In the genomic region with DNA sequence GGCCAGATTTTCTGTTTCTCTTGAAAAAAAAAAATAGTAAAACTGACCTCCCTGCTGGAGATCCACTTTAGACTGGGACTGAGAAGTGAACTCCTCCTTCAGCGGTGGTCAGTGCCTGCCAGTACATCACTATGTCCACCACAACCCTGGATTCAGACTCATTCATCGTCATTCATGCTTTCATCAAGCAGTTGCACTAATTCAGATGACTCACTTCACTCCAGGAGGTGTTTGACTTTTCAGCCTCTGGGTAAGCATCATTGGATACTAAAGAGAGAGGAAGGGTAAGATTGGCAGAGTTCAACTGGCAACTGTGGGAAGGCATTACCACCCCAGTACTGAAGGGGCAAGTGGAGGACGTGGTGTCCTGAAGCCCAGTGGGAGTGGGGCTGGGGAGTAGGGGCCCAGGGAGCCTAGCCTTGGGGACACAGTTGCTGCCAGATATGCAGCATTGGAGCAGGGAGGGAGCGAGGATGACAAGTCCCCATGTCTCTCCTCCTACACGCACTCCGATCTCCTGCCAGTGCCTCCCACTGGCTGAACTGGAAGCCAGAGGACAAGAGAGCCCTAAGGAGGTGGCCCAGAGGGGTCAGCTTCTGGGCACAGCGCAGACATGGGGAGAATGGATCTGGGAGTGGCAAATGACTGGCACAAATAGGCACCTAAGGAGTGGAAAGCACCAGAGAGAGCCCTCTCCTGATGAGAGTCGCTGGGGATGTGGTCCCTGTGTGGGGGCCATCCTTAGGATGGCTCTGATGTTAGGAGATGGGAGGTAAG, we compare ENCODE assay signal across 1 cellular context.
TF ChIP-seq lines count a peak whose summit lies in the region.

No MANE protein-coding gene starts in this region.

TF ChIP-seq in HepG2, 621 proteins besides CTCF, POLR2A, EP300 and RAD21:
- TF ChIP-seq, protein P1, sequence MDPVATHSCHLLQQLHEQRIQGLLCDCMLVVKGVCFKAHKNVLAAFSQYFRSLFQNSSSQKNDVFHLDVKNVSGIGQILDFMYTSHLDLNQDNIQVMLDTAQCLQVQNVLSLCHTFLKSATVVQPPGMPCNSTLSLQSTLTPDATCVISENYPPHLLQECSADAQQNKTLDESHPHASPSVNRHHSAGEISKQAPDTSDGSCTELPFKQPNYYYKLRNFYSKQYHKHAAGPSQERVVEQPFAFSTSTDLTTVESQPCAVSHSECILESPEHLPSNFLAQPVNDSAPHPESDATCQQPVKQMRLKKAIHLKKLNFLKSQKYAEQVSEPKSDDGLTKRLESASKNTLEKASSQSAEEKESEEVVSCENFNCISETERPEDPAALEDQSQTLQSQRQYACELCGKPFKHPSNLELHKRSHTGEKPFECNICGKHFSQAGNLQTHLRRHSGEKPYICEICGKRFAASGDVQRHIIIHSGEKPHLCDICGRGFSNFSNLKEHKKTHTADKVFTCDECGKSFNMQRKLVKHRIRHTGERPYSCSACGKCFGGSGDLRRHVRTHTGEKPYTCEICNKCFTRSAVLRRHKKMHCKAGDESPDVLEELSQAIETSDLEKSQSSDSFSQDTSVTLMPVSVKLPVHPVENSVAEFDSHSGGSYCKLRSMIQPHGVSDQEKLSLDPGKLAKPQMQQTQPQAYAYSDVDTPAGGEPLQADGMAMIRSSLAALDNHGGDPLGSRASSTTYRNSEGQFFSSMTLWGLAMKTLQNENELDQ (CRISPR knock-in tag; IDR thresholded peaks at IDR 0.05; ENCODE audit: borderline replicate concordance) = no peak
- TF ChIP-seq THAP11 (CRISPR knock-in tag; IDR thresholded peaks at IDR 0.05) (no peak), SOX13 (IDR thresholded peaks at IDR 0.05) (no peak), SOX13 (CRISPR knock-in tag; conservative IDR thresholded peaks at IDR 0.05 in 1 of 2, IDR thresholded peaks at IDR 0.05 in 1 of 2) (no peak), JARID2 (CRISPR knock-in tag; IDR thresholded peaks at IDR 0.05; ENCODE audit: insufficient replicate concordance) (no peak), ADNP (CRISPR knock-in tag; IDR thresholded peaks at IDR 0.05) (no peak), DNMT1 (CRISPR knock-in tag; IDR thresholded peaks at IDR 0.05) (no peak), SNAPC2 (CRISPR knock-in tag; IDR thresholded peaks at IDR 0.05) (no peak), ZFP41 (CRISPR knock-in tag; IDR thresholded peaks at IDR 0.05; ENCODE audit: borderline replicate concordance) (no peak), SNRNP70 (IDR thresholded peaks at IDR 0.05; ENCODE audit: low read depth, low read length) (no peak)
- TF ChIP-seq, protein P2, sequence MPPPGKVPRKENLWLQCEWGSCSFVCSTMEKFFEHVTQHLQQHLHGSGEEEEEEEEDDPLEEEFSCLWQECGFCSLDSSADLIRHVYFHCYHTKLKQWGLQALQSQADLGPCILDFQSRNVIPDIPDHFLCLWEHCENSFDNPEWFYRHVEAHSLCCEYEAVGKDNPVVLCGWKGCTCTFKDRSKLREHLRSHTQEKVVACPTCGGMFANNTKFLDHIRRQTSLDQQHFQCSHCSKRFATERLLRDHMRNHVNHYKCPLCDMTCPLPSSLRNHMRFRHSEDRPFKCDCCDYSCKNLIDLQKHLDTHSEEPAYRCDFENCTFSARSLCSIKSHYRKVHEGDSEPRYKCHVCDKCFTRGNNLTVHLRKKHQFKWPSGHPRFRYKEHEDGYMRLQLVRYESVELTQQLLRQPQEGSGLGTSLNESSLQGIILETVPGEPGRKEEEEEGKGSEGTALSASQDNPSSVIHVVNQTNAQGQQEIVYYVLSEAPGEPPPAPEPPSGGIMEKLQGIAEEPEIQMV (CRISPR knock-in tag; IDR thresholded peaks at IDR 0.05; ENCODE audit: low read depth) = no peak
- TF ChIP-seq, protein P3, sequence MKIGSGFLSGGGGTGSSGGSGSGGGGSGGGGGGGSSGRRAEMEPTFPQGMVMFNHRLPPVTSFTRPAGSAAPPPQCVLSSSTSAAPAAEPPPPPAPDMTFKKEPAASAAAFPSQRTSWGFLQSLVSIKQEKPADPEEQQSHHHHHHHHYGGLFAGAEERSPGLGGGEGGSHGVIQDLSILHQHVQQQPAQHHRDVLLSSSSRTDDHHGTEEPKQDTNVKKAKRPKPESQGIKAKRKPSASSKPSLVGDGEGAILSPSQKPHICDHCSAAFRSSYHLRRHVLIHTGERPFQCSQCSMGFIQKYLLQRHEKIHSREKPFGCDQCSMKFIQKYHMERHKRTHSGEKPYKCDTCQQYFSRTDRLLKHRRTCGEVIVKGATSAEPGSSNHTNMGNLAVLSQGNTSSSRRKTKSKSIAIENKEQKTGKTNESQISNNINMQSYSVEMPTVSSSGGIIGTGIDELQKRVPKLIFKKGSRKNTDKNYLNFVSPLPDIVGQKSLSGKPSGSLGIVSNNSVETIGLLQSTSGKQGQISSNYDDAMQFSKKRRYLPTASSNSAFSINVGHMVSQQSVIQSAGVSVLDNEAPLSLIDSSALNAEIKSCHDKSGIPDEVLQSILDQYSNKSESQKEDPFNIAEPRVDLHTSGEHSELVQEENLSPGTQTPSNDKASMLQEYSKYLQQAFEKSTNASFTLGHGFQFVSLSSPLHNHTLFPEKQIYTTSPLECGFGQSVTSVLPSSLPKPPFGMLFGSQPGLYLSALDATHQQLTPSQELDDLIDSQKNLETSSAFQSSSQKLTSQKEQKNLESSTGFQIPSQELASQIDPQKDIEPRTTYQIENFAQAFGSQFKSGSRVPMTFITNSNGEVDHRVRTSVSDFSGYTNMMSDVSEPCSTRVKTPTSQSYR (CRISPR knock-in tag; IDR thresholded peaks at IDR 0.05; ENCODE audit: borderline replicate concordance) = no peak
- TF ChIP-seq, protein P4, sequence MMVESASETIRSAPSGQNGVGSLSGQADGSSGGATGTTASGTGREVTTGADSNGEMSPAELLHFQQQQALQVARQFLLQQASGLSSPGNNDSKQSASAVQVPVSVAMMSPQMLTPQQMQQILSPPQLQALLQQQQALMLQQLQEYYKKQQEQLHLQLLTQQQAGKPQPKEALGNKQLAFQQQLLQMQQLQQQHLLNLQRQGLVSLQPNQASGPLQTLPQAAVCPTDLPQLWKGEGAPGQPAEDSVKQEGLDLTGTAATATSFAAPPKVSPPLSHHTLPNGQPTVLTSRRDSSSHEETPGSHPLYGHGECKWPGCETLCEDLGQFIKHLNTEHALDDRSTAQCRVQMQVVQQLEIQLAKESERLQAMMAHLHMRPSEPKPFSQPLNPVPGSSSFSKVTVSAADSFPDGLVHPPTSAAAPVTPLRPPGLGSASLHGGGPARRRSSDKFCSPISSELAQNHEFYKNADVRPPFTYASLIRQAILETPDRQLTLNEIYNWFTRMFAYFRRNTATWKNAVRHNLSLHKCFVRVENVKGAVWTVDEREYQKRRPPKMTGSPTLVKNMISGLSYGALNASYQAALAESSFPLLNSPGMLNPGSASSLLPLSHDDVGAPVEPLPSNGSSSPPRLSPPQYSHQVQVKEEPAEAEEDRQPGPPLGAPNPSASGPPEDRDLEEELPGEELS (CRISPR knock-in tag; IDR thresholded peaks at IDR 0.05) = no peak
